1 cellular context compared by ENCODE assay signal in genomic region chr12:54588110-54588831, GRCh38.
A peak's percentile ranks its signal among the peaks of the same experiment; 100 is the strongest.
TF ChIP-seq lines count a peak whose summit lies in the region.

A gene with protein sequence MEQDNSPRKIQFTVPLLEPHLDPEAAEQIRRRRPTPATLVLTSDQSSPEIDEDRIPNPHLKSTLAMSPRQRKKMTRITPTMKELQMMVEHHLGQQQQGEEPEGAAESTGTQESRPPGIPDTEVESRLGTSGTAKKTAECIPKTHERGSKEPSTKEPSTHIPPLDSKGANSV (minus strand): TSS chr12:54588659. CDS start chr12:54588488, 171 bp downstream.

TF ChIP-seq in HEK293, 187 proteins besides CTCF, POLR2A, EP300 and RAD21 (continued from another document):
- TF ChIP-seq SALL2 (tag by site-specific recombination; IDR thresholded peaks at IDR 0.05; ENCODE audit: borderline replicate concordance) (no peak), ZSCAN23 (tag by site-specific recombination; IDR thresholded peaks at IDR 0.05) (no peak), ZNF362 (tag by site-specific recombination; IDR thresholded peaks at IDR 0.05) (no peak), ZNF670 (tag by site-specific recombination; IDR thresholded peaks at IDR 0.05; ENCODE audit: low read depth) (no peak), ZNF768 (tag by site-specific recombination; IDR thresholded peaks at IDR 0.05) (no peak), ZBTB7A (tag by site-specific recombination; IDR thresholded peaks at IDR 0.05; ENCODE audit: low read depth) (peak; percentile 16; the same call in 1 of the 2 replicates), ZNF560 (tag by site-specific recombination; IDR thresholded peaks at IDR 0.05; ENCODE audit: borderline replicate concordance) (no peak), ZEB2 (tag by site-specific recombination; IDR thresholded peaks at IDR 0.05) (no peak; the same call in 1 of the 2 replicates), OSR2 (tag by site-specific recombination; IDR thresholded peaks at IDR 0.05) (no peak), ZNF677 (tag by site-specific recombination; IDR thresholded peaks at IDR 0.05) (no peak), ZNF37A (tag by site-specific recombination; IDR thresholded peaks at IDR 0.05) (no peak), ZNF341 (tag by site-specific recombination; IDR thresholded peaks at IDR 0.05; ENCODE audit: low read depth) (peak; percentile 9; the same call in 1 of the 2 replicates), ZNF114 (tag by site-specific recombination; IDR thresholded peaks at IDR 0.05) (no peak)
- TF ChIP-seq, protein P1, sequence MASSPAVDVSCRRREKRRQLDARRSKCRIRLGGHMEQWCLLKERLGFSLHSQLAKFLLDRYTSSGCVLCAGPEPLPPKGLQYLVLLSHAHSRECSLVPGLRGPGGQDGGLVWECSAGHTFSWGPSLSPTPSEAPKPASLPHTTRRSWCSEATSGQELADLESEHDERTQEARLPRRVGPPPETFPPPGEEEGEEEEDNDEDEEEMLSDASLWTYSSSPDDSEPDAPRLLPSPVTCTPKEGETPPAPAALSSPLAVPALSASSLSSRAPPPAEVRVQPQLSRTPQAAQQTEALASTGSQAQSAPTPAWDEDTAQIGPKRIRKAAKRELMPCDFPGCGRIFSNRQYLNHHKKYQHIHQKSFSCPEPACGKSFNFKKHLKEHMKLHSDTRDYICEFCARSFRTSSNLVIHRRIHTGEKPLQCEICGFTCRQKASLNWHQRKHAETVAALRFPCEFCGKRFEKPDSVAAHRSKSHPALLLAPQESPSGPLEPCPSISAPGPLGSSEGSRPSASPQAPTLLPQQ (tag by site-specific recombination; IDR thresholded peaks at IDR 0.05): peak; percentile 70
